1 cellular context compared by ENCODE assay signal in genomic region chr19:5805465-5806132, GRCh38.
A peak's percentile ranks its signal among the peaks of the same experiment; 100 is the strongest.
TF ChIP-seq lines count a peak whose summit lies in the region.

No MANE protein-coding gene starts in this region.

TF ChIP-seq in K562, 482 proteins besides CTCF, POLR2A, EP300 and RAD21 (continues in another document):
- TF ChIP-seq RFX1 (IDR thresholded peaks at IDR 0.05) (no peak), HMGN3 (IDR thresholded peaks at IDR 0.05; ENCODE audit: borderline replicate concordance, extremely low read depth, insufficient read length, low read depth, low read length) (no peak), COPS2 (conservative IDR thresholded peaks at IDR 0.05) (no peak), C11orf30 (IDR thresholded peaks at IDR 0.05; ENCODE audit: low read depth) (no peak), NELFE (IDR thresholded peaks at IDR 0.05; ENCODE audit: insufficient read depth, insufficient read length) (no peak), FIP1L1 (IDR thresholded peaks at IDR 0.05; ENCODE audit: low read depth, low read length, poor library complexity, severe bottlenecking) (no peak), FOXK2 (conservative IDR thresholded peaks at IDR 0.05 in 1 of 2, IDR thresholded peaks at IDR 0.05 in 1 of 2; ENCODE audit: low read depth in 2 of 2) (peak; percentile 66 to 84), CBX3 (IDR thresholded peaks at IDR 0.05; ENCODE audit: borderline replicate concordance in 1 of 2, low read length in 2 of 2) (no peak), E2F6 (IDR thresholded peaks at IDR 0.05; ENCODE audit: borderline replicate concordance in 1 of 2, extremely low read depth in 1 of 2, insufficient read depth in 1 of 2, insufficient read length in 1 of 2, low read depth in 1 of 2, low read length in 1 of 2, poor library complexity in 1 of 2, severe bottlenecking in 1 of 2) (peak; percentile 32 to 48), ZNF778 (CRISPR knock-in tag; IDR thresholded peaks at IDR 0.05) (no peak), DDX20 (tag; IDR thresholded peaks at IDR 0.05; ENCODE audit: low read depth) (no peak), IFI16 (CRISPR knock-in tag; IDR thresholded peaks at IDR 0.05) (no peak), SRSF3 (IDR thresholded peaks at IDR 0.05; ENCODE audit: insufficient read depth, low read length) (no peak), CBFA2T2 (conservative IDR thresholded peaks at IDR 0.05) (no peak), ZBTB17 (CRISPR knock-in tag; IDR thresholded peaks at IDR 0.05) (no peak), SIN3A (IDR thresholded peaks at IDR 0.05; ENCODE audit: borderline replicate concordance in 2 of 2, control insufficient read depth in 1 of 2, low read depth in 2 of 2, low read length in 2 of 2) (peak in 1 of 2 experiments; percentile 16; a peak in 1 of 4 replicates), TFAM (CRISPR knock-in tag; conservative IDR thresholded peaks at IDR 0.05) (no peak), WHSC1 (IDR thresholded peaks at IDR 0.05; ENCODE audit: low read length) (no peak), RHOXF2B (CRISPR knock-in tag; conservative IDR thresholded peaks at IDR 0.05) (no peak), ZNF830 (CRISPR knock-in tag; IDR thresholded peaks at IDR 0.05) (no peak), FOXO4 (CRISPR knock-in tag; IDR thresholded peaks at IDR 0.05) (no peak), SRF (CRISPR knock-in tag; IDR thresholded peaks at IDR 0.05) (no peak), SIRT6 (IDR thresholded peaks at IDR 0.05; ENCODE audit: low read depth, low read length) (no peak), EP400 (IDR thresholded peaks at IDR 0.05) (no peak), ZNF764 (CRISPR knock-in tag; IDR thresholded peaks at IDR 0.05; ENCODE audit: low read depth) (no peak), MAZ (CRISPR knock-in tag; conservative IDR thresholded peaks at IDR 0.05 in 1 of 2, IDR thresholded peaks at IDR 0.05 in 1 of 2) (peak in 1 of 2 experiments; percentile 96), RBM15 (IDR thresholded peaks at IDR 0.05; ENCODE audit: insufficient read depth, low read length) (no peak), MXI1 (IDR thresholded peaks at IDR 0.05; ENCODE audit: low read depth, low read length) (no peak), SRSF1 (IDR thresholded peaks at IDR 0.05; ENCODE audit: low read depth, low read length) (no peak), ZNF175 (CRISPR knock-in tag; IDR thresholded peaks at IDR 0.05; ENCODE audit: low read depth) (no peak), ZNF561 (CRISPR knock-in tag; conservative IDR thresholded peaks at IDR 0.05) (no peak), POLR3A (IDR thresholded peaks at IDR 0.05; ENCODE audit: borderline replicate concordance, extremely low read depth, insufficient read depth, insufficient read length) (no peak), NUFIP1 (IDR thresholded peaks at IDR 0.05; ENCODE audit: partially characterized antibody) (no peak), HMGXB4 (CRISPR knock-in tag; IDR thresholded peaks at IDR 0.05) (no peak)
- TF ChIP-seq, protein P1, sequence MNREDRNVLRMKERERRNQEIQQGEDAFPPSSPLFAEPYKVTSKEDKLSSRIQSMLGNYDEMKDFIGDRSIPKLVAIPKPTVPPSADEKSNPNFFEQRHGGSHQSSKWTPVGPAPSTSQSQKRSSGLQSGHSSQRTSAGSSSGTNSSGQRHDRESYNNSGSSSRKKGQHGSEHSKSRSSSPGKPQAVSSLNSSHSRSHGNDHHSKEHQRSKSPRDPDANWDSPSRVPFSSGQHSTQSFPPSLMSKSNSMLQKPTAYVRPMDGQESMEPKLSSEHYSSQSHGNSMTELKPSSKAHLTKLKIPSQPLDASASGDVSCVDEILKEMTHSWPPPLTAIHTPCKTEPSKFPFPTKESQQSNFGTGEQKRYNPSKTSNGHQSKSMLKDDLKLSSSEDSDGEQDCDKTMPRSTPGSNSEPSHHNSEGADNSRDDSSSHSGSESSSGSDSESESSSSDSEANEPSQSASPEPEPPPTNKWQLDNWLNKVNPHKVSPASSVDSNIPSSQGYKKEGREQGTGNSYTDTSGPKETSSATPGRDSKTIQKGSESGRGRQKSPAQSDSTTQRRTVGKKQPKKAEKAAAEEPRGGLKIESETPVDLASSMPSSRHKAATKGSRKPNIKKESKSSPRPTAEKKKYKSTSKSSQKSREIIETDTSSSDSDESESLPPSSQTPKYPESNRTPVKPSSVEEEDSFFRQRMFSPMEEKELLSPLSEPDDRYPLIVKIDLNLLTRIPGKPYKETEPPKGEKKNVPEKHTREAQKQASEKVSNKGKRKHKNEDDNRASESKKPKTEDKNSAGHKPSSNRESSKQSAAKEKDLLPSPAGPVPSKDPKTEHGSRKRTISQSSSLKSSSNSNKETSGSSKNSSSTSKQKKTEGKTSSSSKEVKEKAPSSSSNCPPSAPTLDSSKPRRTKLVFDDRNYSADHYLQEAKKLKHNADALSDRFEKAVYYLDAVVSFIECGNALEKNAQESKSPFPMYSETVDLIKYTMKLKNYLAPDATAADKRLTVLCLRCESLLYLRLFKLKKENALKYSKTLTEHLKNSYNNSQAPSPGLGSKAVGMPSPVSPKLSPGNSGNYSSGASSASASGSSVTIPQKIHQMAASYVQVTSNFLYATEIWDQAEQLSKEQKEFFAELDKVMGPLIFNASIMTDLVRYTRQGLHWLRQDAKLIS (CRISPR knock-in tag; IDR thresholded peaks at IDR 0.05) = no peak
- TF ChIP-seq, protein P2, sequence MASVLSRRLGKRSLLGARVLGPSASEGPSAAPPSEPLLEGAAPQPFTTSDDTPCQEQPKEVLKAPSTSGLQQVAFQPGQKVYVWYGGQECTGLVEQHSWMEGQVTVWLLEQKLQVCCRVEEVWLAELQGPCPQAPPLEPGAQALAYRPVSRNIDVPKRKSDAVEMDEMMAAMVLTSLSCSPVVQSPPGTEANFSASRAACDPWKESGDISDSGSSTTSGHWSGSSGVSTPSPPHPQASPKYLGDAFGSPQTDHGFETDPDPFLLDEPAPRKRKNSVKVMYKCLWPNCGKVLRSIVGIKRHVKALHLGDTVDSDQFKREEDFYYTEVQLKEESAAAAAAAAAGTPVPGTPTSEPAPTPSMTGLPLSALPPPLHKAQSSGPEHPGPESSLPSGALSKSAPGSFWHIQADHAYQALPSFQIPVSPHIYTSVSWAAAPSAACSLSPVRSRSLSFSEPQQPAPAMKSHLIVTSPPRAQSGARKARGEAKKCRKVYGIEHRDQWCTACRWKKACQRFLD (CRISPR knock-in tag; IDR thresholded peaks at IDR 0.05) = no peak
- TF ChIP-seq, protein P3, sequence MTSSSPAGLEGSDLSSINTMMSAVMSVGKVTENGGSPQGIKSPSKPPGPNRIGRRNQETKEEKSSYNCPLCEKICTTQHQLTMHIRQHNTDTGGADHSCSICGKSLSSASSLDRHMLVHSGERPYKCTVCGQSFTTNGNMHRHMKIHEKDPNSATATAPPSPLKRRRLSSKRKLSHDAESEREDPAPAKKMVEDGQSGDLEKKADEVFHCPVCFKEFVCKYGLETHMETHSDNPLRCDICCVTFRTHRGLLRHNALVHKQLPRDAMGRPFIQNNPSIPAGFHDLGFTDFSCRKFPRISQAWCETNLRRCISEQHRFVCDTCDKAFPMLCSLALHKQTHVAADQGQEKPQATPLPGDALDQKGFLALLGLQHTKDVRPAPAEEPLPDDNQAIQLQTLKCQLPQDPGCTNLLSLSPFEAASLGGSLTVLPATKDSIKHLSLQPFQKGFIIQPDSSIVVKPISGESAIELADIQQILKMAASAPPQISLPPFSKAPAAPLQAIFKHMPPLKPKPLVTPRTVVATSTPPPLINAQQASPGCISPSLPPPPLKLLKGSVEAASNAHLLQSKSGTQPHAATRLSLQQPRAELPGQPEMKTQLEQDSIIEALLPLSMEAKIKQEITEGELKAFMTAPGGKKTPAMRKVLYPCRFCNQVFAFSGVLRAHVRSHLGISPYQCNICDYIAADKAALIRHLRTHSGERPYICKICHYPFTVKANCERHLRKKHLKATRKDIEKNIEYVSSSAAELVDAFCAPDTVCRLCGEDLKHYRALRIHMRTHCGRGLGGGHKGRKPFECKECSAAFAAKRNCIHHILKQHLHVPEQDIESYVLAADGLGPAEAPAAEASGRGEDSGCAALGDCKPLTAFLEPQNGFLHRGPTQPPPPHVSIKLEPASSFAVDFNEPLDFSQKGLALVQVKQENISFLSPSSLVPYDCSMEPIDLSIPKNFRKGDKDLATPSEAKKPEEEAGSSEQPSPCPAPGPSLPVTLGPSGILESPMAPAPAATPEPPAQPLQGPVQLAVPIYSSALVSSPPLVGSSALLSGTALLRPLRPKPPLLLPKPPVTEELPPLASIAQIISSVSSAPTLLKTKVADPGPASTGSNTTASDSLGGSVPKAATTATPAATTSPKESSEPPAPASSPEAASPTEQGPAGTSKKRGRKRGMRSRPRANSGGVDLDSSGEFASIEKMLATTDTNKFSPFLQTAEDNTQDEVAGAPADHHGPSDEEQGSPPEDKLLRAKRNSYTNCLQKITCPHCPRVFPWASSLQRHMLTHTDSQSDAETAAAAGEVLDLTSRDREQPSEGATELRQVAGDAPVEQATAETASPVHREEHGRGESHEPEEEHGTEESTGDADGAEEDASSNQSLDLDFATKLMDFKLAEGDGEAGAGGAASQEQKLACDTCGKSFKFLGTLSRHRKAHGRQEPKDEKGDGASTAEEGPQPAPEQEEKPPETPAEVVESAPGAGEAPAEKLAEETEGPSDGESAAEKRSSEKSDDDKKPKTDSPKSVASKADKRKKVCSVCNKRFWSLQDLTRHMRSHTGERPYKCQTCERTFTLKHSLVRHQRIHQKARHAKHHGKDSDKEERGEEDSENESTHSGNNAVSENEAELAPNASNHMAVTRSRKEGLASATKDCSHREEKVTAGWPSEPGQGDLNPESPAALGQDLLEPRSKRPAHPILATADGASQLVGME (CRISPR knock-in tag; IDR thresholded peaks at IDR 0.05) = no peak
- TF ChIP-seq, protein P4, sequence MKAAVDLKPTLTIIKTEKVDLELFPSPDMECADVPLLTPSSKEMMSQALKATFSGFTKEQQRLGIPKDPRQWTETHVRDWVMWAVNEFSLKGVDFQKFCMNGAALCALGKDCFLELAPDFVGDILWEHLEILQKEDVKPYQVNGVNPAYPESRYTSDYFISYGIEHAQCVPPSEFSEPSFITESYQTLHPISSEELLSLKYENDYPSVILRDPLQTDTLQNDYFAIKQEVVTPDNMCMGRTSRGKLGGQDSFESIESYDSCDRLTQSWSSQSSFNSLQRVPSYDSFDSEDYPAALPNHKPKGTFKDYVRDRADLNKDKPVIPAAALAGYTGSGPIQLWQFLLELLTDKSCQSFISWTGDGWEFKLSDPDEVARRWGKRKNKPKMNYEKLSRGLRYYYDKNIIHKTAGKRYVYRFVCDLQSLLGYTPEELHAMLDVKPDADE (conservative IDR thresholded peaks at IDR 0.05; ENCODE audit: control insufficient read depth, low read depth, low read length) = no peak
- TF ChIP-seq, protein P5, sequence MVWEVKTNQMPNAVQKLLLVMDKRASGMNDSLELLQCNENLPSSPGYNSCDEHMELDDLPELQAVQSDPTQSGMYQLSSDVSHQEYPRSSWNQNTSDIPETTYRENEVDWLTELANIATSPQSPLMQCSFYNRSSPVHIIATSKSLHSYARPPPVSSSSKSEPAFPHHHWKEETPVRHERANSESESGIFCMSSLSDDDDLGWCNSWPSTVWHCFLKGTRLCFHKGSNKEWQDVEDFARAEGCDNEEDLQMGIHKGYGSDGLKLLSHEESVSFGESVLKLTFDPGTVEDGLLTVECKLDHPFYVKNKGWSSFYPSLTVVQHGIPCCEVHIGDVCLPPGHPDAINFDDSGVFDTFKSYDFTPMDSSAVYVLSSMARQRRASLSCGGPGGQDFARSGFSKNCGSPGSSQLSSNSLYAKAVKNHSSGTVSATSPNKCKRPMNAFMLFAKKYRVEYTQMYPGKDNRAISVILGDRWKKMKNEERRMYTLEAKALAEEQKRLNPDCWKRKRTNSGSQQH (CRISPR knock-in tag; IDR thresholded peaks at IDR 0.05) = no peak
- TF ChIP-seq, protein P6, sequence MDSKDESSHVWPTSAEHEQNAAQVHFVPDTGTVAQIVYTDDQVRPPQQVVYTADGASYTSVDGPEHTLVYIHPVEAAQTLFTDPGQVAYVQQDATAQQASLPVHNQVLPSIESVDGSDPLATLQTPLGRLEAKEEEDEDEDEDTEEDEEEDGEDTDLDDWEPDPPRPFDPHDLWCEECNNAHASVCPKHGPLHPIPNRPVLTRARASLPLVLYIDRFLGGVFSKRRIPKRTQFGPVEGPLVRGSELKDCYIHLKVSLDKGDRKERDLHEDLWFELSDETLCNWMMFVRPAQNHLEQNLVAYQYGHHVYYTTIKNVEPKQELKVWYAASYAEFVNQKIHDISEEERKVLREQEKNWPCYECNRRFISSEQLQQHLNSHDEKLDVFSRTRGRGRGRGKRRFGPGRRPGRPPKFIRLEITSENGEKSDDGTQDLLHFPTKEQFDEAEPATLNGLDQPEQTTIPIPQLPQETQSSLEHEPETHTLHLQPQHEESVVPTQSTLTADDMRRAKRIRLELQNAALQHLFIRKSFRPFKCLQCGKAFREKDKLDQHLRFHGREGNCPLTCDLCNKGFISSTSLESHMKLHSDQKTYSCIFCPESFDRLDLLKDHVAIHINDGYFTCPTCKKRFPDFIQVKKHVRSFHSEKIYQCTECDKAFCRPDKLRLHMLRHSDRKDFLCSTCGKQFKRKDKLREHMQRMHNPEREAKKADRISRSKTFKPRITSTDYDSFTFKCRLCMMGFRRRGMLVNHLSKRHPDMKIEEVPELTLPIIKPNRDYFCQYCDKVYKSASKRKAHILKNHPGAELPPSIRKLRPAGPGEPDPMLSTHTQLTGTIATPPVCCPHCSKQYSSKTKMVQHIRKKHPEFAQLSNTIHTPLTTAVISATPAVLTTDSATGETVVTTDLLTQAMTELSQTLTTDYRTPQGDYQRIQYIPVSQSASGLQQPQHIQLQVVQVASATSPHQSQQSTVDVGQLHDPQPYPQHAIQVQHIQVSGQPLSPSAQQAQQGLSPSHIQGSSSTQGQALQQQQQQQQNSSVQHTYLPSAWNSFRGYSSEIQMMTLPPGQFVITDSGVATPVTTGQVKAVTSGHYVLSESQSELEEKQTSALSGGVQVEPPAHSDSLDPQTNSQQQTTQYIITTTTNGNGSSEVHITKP (IDR thresholded peaks at IDR 0.05; ENCODE audit: partially characterized antibody) = no peak
